In the genomic region with DNA sequence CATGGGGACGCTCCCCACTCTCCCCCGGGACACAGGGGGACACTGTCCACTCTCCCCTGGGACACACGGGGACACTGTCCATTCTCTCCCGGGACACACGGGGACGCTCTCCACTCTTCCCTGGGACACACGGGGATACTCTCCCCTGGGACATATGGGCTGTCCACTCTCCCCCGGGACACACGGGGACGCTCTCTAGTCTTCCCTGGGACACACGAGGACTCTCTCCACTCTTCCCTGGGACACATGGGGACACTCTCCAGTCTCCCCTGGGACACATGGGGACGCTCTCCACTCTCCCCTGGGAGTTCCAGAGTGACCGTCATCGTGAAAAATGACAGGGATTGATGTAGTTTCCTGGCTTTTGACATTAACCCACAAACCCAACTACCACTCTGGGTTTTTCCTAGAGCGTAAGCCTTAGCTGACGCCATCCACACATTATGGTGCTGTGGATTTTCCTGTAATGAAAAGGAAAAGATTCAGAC, we compare ENCODE assay signal across 14 cellular contexts. TPM values are rescaled to one million over a fixed set of nuclear protein-coding genes. Genes with fewer than 3 reads are reported as not detected.
DNase-seq lines count a peak whose midpoint lies in the region; ATAC-seq, FAIRE-seq and TF ChIP-seq lines count a peak whose summit lies in the region.
"Had no signal": no experiment of that assay in that cellular context is flagged by ENCODE, and none has a peak within 500 bp of the region (broad histone marks: within the 10 kb centered on the region; RNA-seq: fewer than 3 reads in every experiment).

No MANE protein-coding gene starts in this region.

- H3K4me3 ChIP-seq in right cardiac atrium (ENCODE audit: low read length) (no peak overlapping the region), right atrium auricular region (no peak overlapping the region), bronchial epithelial cell (ENCODE audit: low read depth, low read length) (no peak overlapping the region), rectal smooth muscle tissue (ENCODE audit: low read length) (no peak overlapping the region)
- H3K4me3 ChIP-seq: A549 had no signal

- intact Hi-C loops in right cardiac atrium (cut with DNase I), result loop anchor here in 3 of 4 donors (2.0 to 10.0 kb wide), 3 partner anchors 201 to 461 kb away; no protein-coding TSS in a partner anchor

- no peaks in the 10 kb centered on the region for H3K27me3 ChIP-seq in right cardiac atrium (ENCODE audit: control insufficient read depth, insufficient read depth)
- peaks cover 26% of the 10 kb centered on the region in 2 donors for H3K27me3 ChIP-seq in right atrium auricular region
- H3K27me3 ChIP-seq in bronchial epithelial cell (ENCODE audit: control insufficient read depth, insufficient read depth, low read length), result peaks cover 17% of the 10 kb centered on the region
- H3K27me3 ChIP-seq in rectal smooth muscle tissue (ENCODE audit: control insufficient read depth, insufficient read depth, low read length), result peaks cover 13% of the 10 kb centered on the region

- DNase-seq in right cardiac atrium, result peak in 1 of 3 donors; percentile 25
- no peak for DNase-seq in right atrium auricular region (ENCODE audit: low spot score)
- no peak for DNase-seq in bronchial epithelial cell (ENCODE audit: low read depth)
- no peak for DNase-seq in COR-L47 (lab: John Stamatoyannopoulos, UW)
- DNase-seq in GM19239 (ENCODE audit: insufficient read length, low spot score), result no peak
- no peak for DNase-seq in caudate nucleus (lab: John Stamatoyannopoulos, UW)

- FAIRE-seq in bronchial epithelial cell (lab: Jason Lieb, UNC) (peak; percentile 7), GM19239 (lab: Jason Lieb, UNC) (no peak)

- ATAC-seq in right cardiac atrium (peak; percentile 4 to 11), esophagus mucosa (peak; percentile 4)

- 75% methylated on average over 16 of the region's 16 CpGs for WGBS in right cardiac atrium

- H3K9ac ChIP-seq in rectal smooth muscle tissue (ENCODE audit: low read length), result peak overlapping the region; percentile 11

- H3K27ac ChIP-seq in right cardiac atrium (ENCODE audit: low read length) (no peak overlapping the region), right atrium auricular region (no peak overlapping the region), rectal smooth muscle tissue (ENCODE audit: low read depth, low read length) (no peak overlapping the region), caudate nucleus (ENCODE audit: low read depth, low read length) (no peak overlapping the region)
- H3K27ac ChIP-seq: A549, C4-2B had no signal

- H3K36me3 ChIP-seq in right atrium auricular region (no peaks in the 10 kb centered on the region), bronchial epithelial cell (ENCODE audit: control insufficient read depth, insufficient read depth, low read length) (no peaks in the 10 kb centered on the region), rectal smooth muscle tissue (ENCODE audit: control insufficient read depth, insufficient read depth, low read length) (no peaks in the 10 kb centered on the region)
- H3K36me3 ChIP-seq: BE2C had no signal

- H3K9me3 ChIP-seq in right cardiac atrium (ENCODE audit: control insufficient read depth, low read length) (peaks cover 8% of the 10 kb centered on the region), right atrium auricular region (peaks cover 3 to 35% of the 10 kb centered on the region in 2 donors)

- no peak for TF ChIP-seq CTCF in right atrium auricular region (IDR thresholded peaks at IDR 0.05)
- no peak for TF ChIP-seq CTCF in bronchial epithelial cell (IDR thresholded peaks at IDR 0.05; ENCODE audit: insufficient read depth, low read length, severe bottlenecking)

- H3K4me1 ChIP-seq in right cardiac atrium (ENCODE audit: control insufficient read depth, insufficient read depth, low read length) (no peaks in the 10 kb centered on the region), right atrium auricular region (peaks cover 0 to 4% of the 10 kb centered on the region in 2 donors), rectal smooth muscle tissue (ENCODE audit: control insufficient read depth, insufficient read depth, low read length) (peaks cover 2% of the 10 kb centered on the region)
- H3K4me1 ChIP-seq: BE2C had no signal

RNA-seq across cellular contexts. Expression of a gene that starts 3.0 kb away (rescaled TPM):
- not detected for total RNA-seq in right cardiac atrium
- not detected for polyA plus RNA-seq in right cardiac atrium
- not detected for total RNA-seq in right atrium auricular region
- not detected in 2 replicates for total RNA-seq in bronchial epithelial cell
- total RNA-seq in esophagus mucosa, result not detected
- total RNA-seq: CD4-positive, alpha-beta memory T cell; IMR-90 had no signal
- polyA plus RNA-seq: A549; AG04450; CD4-positive, alpha-beta memory T cell; IMR-90 had no signal

RNA-seq across cellular contexts. Expression of a gene that starts 5.2 kb away (rescaled TPM):
- total RNA-seq in right cardiac atrium (not detected), right atrium auricular region (not detected), bronchial epithelial cell (not detected in 2 replicates), esophagus mucosa (0.32 TPM)
- not detected for polyA plus RNA-seq in right cardiac atrium
- total RNA-seq: CD4-positive, alpha-beta memory T cell; IMR-90 had no signal
- polyA plus RNA-seq: A549; CD4-positive, alpha-beta memory T cell had no signal
